15 cellular contexts compared by ENCODE assay signal in genomic region chr12:25323774-25324086, GRCh38.
DNase-seq lines count a peak whose midpoint lies in the region; ATAC-seq and TF ChIP-seq lines count a peak whose summit lies in the region.
"Had no signal": no experiment of that assay in that cellular context is flagged by ENCODE, and none has a peak within 500 bp of the region (broad histone marks: within the 10 kb centered on the region; RNA-seq: fewer than 3 reads in every experiment).

No MANE protein-coding gene starts in this region.

- ATAC-seq in activated T-cell treated with anti-CD3 and anti-CD28 coated beads, Interleukin-2, amount 50 U/mL, for 4 hours: no peak
- ATAC-seq in stimulated activated naive CD8-positive, alpha-beta T cell treated with anti-CD3 and anti-CD28 coated beads, Interleukin-15, amount 100 ng/mL, for 72 hours: peak; percentile 56
- ATAC-seq in HG03457 (IDR thresholded peaks at IDR 0.05; ENCODE audit: unreplicated experiment): no peak
- ATAC-seq: left lobe of liver had no signal

- no peak overlapping the region for H3K4me3 ChIP-seq in MM.1S (ENCODE audit: low read length)
- H3K4me3 ChIP-seq: MG63 had no signal

- no peak overlapping the region for H3K9ac ChIP-seq in MM.1S (ENCODE audit: low read length)

- H3K4me1 ChIP-seq in MM.1S (ENCODE audit: low read length): peaks cover 45% of the 10 kb centered on the region

- H3K36me3 ChIP-seq in MM.1S (replicated peaks; ENCODE audit: insufficient read depth, low read length): no peaks in the 10 kb centered on the region
- H3K36me3 ChIP-seq: MG63 had no signal

- peak overlapping the region in 1 of 2 donors; percentile 55 for H3K27ac Mint-ChIP-seq in stimulated activated naive CD8-positive, alpha-beta T cell treated with anti-CD3 and anti-CD28 coated beads, Interleukin-15, amount 100 ng/mL, for 72 hours

- H3K27me3 Mint-ChIP-seq in activated T-cell treated with anti-CD3 and anti-CD28 coated beads, Interleukin-2, amount 50 U/mL, for 4 hours (ENCODE audit: low read depth): no peaks in the 10 kb centered on the region
- H3K27me3 Mint-ChIP-seq in stimulated activated naive CD8-positive, alpha-beta T cell treated with anti-CD3 and anti-CD28 coated beads, Interleukin-15, amount 100 ng/mL, for 72 hours: no peaks in the 10 kb centered on the region

- no peaks in the 10 kb centered on the region for H3K9me2 ChIP-seq in MM.1S (replicated peaks; ENCODE audit: insufficient read depth, low read length)

- peaks cover 12% of the 10 kb centered on the region; the same call in 1 of the 2 replicates for H3F3A ChIP-seq in MM.1S (ENCODE audit: insufficient read depth, low read length)

- H3K79me2 ChIP-seq in MM.1S (ENCODE audit: low read length): no peaks in the 10 kb centered on the region

- DNase-seq in activated T-cell treated with anti-CD3 and anti-CD28 coated beads, Interleukin-2, amount 50 U/mL, for 4 hours: no peak
- DNase-seq in activated T-cell treated with anti-CD3 and anti-CD28 coated beads for 4 hours: no peak
- DNase-seq in MM.1S: peak; percentile 76
- DNase-seq in central memory CD4-positive, alpha-beta T cell: peak; percentile 16
- DNase-seq in stimulated activated naive CD8-positive, alpha-beta T cell treated with anti-CD3 and anti-CD28 coated beads, Interleukin-15, amount 100 ng/mL, for 72 hours: peak in 1 of 2 donors; percentile 16
- no peak for DNase-seq in NCI-H1694 treated with DMSO at 0.1 percent for 48 hours (lab: John Stamatoyannopoulos, UW)
- no peak for DNase-seq in KG1 (lab: John Stamatoyannopoulos, UW)
- DNase-seq: ACHN; activated gamma-delta T cell; effector CD8-positive, alpha-beta T cell; MG63; NCI-H2107; small intestine had no signal

- peak overlapping the region; percentile 15; the same call in 1 of the 2 replicates for H3K27ac ChIP-seq in MM.1S (ENCODE audit: low read length)

- H3K27me3 ChIP-seq in MM.1S (replicated peaks; ENCODE audit: insufficient read depth, low read length): peaks cover 19% of the 10 kb centered on the region; the same call in 1 of the 2 replicates
- H3K27me3 ChIP-seq: MG63 had no signal

- H3K9me3 ChIP-seq in MM.1S (replicated peaks; ENCODE audit: insufficient read depth, low read length): no peaks in the 10 kb centered on the region
- H3K9me3 ChIP-seq: MG63 had no signal

- no peaks in the 10 kb centered on the region for H3K9me3 Mint-ChIP-seq in activated T-cell treated with anti-CD3 and anti-CD28 coated beads, Interleukin-2, amount 50 U/mL, for 4 hours
- no peaks in the 10 kb centered on the region for H3K9me3 Mint-ChIP-seq in stimulated activated naive CD8-positive, alpha-beta T cell treated with anti-CD3 and anti-CD28 coated beads, Interleukin-15, amount 100 ng/mL, for 72 hours

- no peak for TF ChIP-seq CTCF in MM.1S (IDR thresholded peaks at IDR 0.05; ENCODE audit: low read length)

- no peaks in the 10 kb centered on the region for H3K36me3 Mint-ChIP-seq in activated T-cell treated with anti-CD3 and anti-CD28 coated beads, Interleukin-2, amount 50 U/mL, for 4 hours (ENCODE audit: insufficient read depth)

- peaks cover 48% of the 10 kb centered on the region for H3K4me1 Mint-ChIP-seq in activated T-cell treated with anti-CD3 and anti-CD28 coated beads, Interleukin-2, amount 50 U/mL, for 4 hours (ENCODE audit: low read depth)
- peaks cover 51% of the 10 kb centered on the region for H3K4me1 Mint-ChIP-seq in stimulated activated naive CD8-positive, alpha-beta T cell treated with anti-CD3 and anti-CD28 coated beads, Interleukin-15, amount 100 ng/mL, for 72 hours

- no peaks in the 10 kb centered on the region for H4K20me1 ChIP-seq in MM.1S (ENCODE audit: insufficient read depth, low read length)

- H3K4me2 ChIP-seq in MM.1S (ENCODE audit: low read depth, low read length): peak overlapping the region; percentile 53; the same call in 1 of the 2 replicates

- no peak overlapping the region for H2AFZ ChIP-seq in MM.1S (ENCODE audit: low read length)

- peak overlapping the region; percentile 7 for H3K4me3 Mint-ChIP-seq in activated T-cell treated with anti-CD3 and anti-CD28 coated beads, Interleukin-2, amount 50 U/mL, for 4 hours
- peak overlapping the region; percentile 53 to 69 for H3K4me3 Mint-ChIP-seq in stimulated activated naive CD8-positive, alpha-beta T cell treated with anti-CD3 and anti-CD28 coated beads, Interleukin-15, amount 100 ng/mL, for 72 hours

Comparison
In these comparisons a context has a peak if more than half of its experiments do, and no peak if none do; other contexts are left out.
1. DNase-seq: peak in MM.1S (single experiment) and central memory CD4-positive, alpha-beta T cell (single experiment); none in activated T-cell treated with anti-CD3 and anti-CD28 coated beads, Interleukin-2, amount 50 U/mL, for 4 hours (single experiment), activated T-cell treated with anti-CD3 and anti-CD28 coated beads for 4 hours (single experiment), NCI-H1694 treated with DMSO at 0.1 percent for 48 hours (single experiment) and KG1 (single experiment).